In the genomic region with DNA sequence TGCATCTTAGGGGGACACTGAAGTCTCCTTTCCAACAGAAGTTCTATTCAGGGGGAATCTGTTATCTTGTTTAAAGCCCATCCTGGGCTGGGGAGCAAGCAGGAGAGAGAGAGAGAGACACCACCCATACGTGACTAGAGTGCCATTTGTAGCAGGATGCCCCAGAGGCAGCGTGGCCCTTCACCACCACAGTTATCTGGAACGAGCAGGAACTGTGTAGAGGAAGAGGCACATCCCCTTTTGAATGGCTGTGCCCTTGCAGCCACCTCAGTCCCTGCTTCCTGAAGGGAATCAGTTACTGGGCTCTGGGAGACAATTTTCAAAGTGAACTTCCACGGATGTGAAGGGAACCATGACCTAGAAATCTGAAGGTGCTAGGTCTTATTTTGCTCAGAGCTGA, we compare ENCODE assay signal across 26 cellular contexts. TPM values are rescaled to one million over a fixed set of nuclear protein-coding genes. Genes with fewer than 3 reads are reported as not detected.
"Had no signal": no experiment of that assay in that cellular context is flagged by ENCODE, and none has a peak within 500 bp of the region (broad histone marks: within the 10 kb centered on the region; RNA-seq: fewer than 3 reads in every experiment).

No MANE protein-coding gene starts in this region.

- H3K27me3 ChIP-seq: uterus had no signal

- H3K27ac ChIP-seq: dorsolateral prefrontal cortex, foreskin keratinocyte, tibial artery, uterus had no signal

- H3K4me3 ChIP-seq: dorsolateral prefrontal cortex, lung, tibial artery, uterus had no signal

- H3K36me3 ChIP-seq: tibial artery, uterus had no signal

- H3K4me1 ChIP-seq: foreskin keratinocyte, uterus had no signal

- DNase-seq: activated CD4-positive, alpha-beta T cell treated with anti-CD3 and anti-CD28 coated beads, Interleukin-2, amount 50 U/mL, for 1 hour; activated CD4-positive, CD25-positive, alpha-beta regulatory T cell treated with anti-CD3 and anti-CD28 coated beads, Interleukin-2, amount 50 U/mL, for 72 hours; activated CD8-positive, alpha-beta memory T cell treated with anti-CD3 and anti-CD28 coated beads for 24 hours; activated CD8-positive, alpha-beta memory T cell treated with anti-CD3 and anti-CD28 coated beads, Interleukin-2, amount 50 U/mL, for 48 hours; activated effector memory CD4-positive, alpha-beta T cell treated with Interleukin-2 at 50 U/mL for 16 hours; activated naive CD4-positive, alpha-beta T cell treated with anti-CD3 and anti-CD28 coated beads, Interleukin-2, amount 10 ng/mL, durations not matched to agents 7 days and 5 days; activated naive CD8-positive, alpha-beta T cell treated with anti-CD3 and anti-CD28 coated beads, Interleukin-2, amount 50 U/mL, for 24 hours; activated T-cell treated with anti-CD3 and anti-CD28 coated beads, Interleukin-2, amount 50 U/mL, for 48 hours; anterior cingulate cortex; caudate nucleus; dorsolateral prefrontal cortex; foreskin keratinocyte; glutamatergic neuron; hypothalamus; islet precursor cell; stimulated activated CD4-positive, alpha-beta T cell treated with anti-CD3 and anti-CD28 coated beads, Interleukin-2, amount 100 ng/mL, for 24 hours; stimulated activated naive CD8-positive, alpha-beta T cell treated with anti-CD3 and anti-CD28 coated beads, Interleukin-15, Interleukin-2, amounts not matched to agents 100 U/mL and 50 U/mL, for 24 hours; substantia nigra; T-helper 2 cell; uterus had no signal

- H3K9me3 ChIP-seq: tibial artery, uterus had no signal

- ATAC-seq: activated naive CD8-positive, alpha-beta T cell treated with anti-CD3 and anti-CD28 coated beads, Interleukin-2, amount 50 U/mL, for 24 hours; foreskin keratinocyte; stimulated activated naive CD8-positive, alpha-beta T cell treated with anti-CD3 and anti-CD28 coated beads, Interleukin-15, Interleukin-2, amounts not matched to agents 100 U/mL and 50 U/mL, for 24 hours had no signal

RNA-seq across cellular contexts. Expression of a gene that starts 24.1 kb away (rescaled TPM):
- total RNA-seq: epithelial cell of proximal tubule, fibroblast of lung, foreskin keratinocyte, lung, mononuclear cell, neural crest cell had no signal
- polyA plus RNA-seq: fibroblast of lung, foreskin keratinocyte had no signal

RNA-seq across cellular contexts. Expression of a gene that starts 36.0 kb away (rescaled TPM):
- total RNA-seq: mononuclear cell had no signal
